8 cellular contexts compared by ENCODE assay signal in the genomic region with DNA sequence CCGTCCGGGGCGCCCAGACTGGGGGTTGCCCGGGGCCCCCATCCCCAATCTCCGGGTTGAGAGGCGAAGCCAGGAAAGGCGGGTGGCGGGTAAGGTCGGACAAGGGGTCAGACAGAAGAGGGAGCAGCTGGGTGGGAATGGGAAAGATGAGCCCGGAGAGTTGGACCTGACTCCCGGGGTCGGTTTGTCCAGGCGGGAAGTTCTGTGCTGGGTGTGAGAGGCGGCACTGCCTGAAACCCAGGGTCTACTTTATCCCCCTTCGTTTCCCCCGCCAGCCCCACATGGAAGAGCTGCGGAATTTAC. TPM values are rescaled to one million over a fixed set of nuclear protein-coding genes. Genes with fewer than 3 reads are reported as not detected.
DNase-seq lines count a peak whose midpoint lies in the region; ATAC-seq lines count a peak whose summit lies in the region.

No MANE protein-coding gene starts in this region.

- H3K9me3 Mint-ChIP-seq in activated naive CD4-positive, alpha-beta T cell treated with anti-CD3 and anti-CD28 coated beads, Interleukin-2, amount 50 U/mL, for 72 hours, result no peaks in the 10 kb centered on the region

- DNase-seq in NCI-H82 (lab: John Stamatoyannopoulos, UW), result peak; percentile 83
- DNase-seq in NCI-H82 treated with DMSO at 0.1 percent for 48 hours (lab: John Stamatoyannopoulos, UW; ENCODE audit: unreplicated experiment), result no peak
- no peak for DNase-seq in activated naive CD4-positive, alpha-beta T cell treated with anti-CD3 and anti-CD28 coated beads, Interleukin-2, amount 50 U/mL, for 72 hours (ENCODE audit: low spot score in 2 of 2)
- peak; percentile 72 for DNase-seq in islet precursor cell
- peak in 1 of 49 donors; percentile 52 for DNase-seq in substantia nigra (lab: John Stamatoyannopoulos, UW)
- no peak for DNase-seq in stimulated activated CD4-positive, alpha-beta T cell treated with anti-CD3 and anti-CD28 coated beads, Interleukin-15, amount 100 ng/mL, for 24 hours
- no peak for DNase-seq in NCI-H1694 treated with DMSO at 0.1 percent for 48 hours (lab: John Stamatoyannopoulos, UW)

- H3K36me3 Mint-ChIP-seq in activated naive CD4-positive, alpha-beta T cell treated with anti-CD3 and anti-CD28 coated beads, Interleukin-2, amount 50 U/mL, for 72 hours, result no peaks in the 10 kb centered on the region

- peak overlapping the region; percentile 79 to 86 for H3K27ac Mint-ChIP-seq in activated naive CD4-positive, alpha-beta T cell treated with anti-CD3 and anti-CD28 coated beads, Interleukin-2, amount 50 U/mL, for 72 hours

- H3K27ac ChIP-seq in substantia nigra (ENCODE audit: low read depth, low read length, poor library complexity, severe bottlenecking), result peak overlapping the region; percentile 100

- ATAC-seq in activated naive CD4-positive, alpha-beta T cell treated with anti-CD3 and anti-CD28 coated beads, Interleukin-2, amount 50 U/mL, for 72 hours, result no peak
- no peak for ATAC-seq in HG03097 (IDR thresholded peaks at IDR 0.05; ENCODE audit: low FRiP score, unreplicated experiment)

RNA-seq across cellular contexts. Expression of a gene that starts 0.7 kb away (rescaled TPM):
- total RNA-seq in activated naive CD4-positive, alpha-beta T cell treated with anti-CD3 and anti-CD28 coated beads, Interleukin-2, amount 50 U/mL, for 72 hours, result 10 to 100 TPM; 48.9 to 99.6 TPM

RNA-seq across cellular contexts. Expression of a gene that starts 2.4 kb away (rescaled TPM):
- 10 to 100 TPM; 13.0 to 19.4 TPM for total RNA-seq in activated naive CD4-positive, alpha-beta T cell treated with anti-CD3 and anti-CD28 coated beads, Interleukin-2, amount 50 U/mL, for 72 hours

RNA-seq across cellular contexts. Expression of a gene that starts 11.7 kb away (rescaled TPM):
- total RNA-seq in activated naive CD4-positive, alpha-beta T cell treated with anti-CD3 and anti-CD28 coated beads, Interleukin-2, amount 50 U/mL, for 72 hours, result 10 to 100 TPM in 1 of 2 donors, 1 to 10 TPM in 1; 7.6 to 19.7 TPM

RNA-seq across cellular contexts. Expression of a gene that starts 20.5 kb away (rescaled TPM):
- 10 to 100 TPM; 27.0 to 62.0 TPM for total RNA-seq in activated naive CD4-positive, alpha-beta T cell treated with anti-CD3 and anti-CD28 coated beads, Interleukin-2, amount 50 U/mL, for 72 hours

RNA-seq across cellular contexts. Expression of a gene that starts 23.2 kb away (rescaled TPM):
- 10 to 100 TPM; 25.8 to 60.5 TPM for total RNA-seq in activated naive CD4-positive, alpha-beta T cell treated with anti-CD3 and anti-CD28 coated beads, Interleukin-2, amount 50 U/mL, for 72 hours

Comparison
In these comparisons a context has a peak if more than half of its experiments do, and no peak if none do; other contexts are left out.
1. DNase-seq: peak in NCI-H82 (single experiment) and islet precursor cell (single experiment); none in NCI-H82 treated with DMSO at 0.1 percent for 48 hours (single experiment), activated naive CD4-positive, alpha-beta T cell treated with anti-CD3 and anti-CD28 coated beads, Interleukin-2, amount 50 U/mL, for 72 hours (0 of 2), stimulated activated CD4-positive, alpha-beta T cell treated with anti-CD3 and anti-CD28 coated beads, Interleukin-15, amount 100 ng/mL, for 24 hours (single experiment) and NCI-H1694 treated with DMSO at 0.1 percent for 48 hours (single experiment).